Comparison of ENCODE assay signal across 1 cellular context in the genomic region with DNA sequence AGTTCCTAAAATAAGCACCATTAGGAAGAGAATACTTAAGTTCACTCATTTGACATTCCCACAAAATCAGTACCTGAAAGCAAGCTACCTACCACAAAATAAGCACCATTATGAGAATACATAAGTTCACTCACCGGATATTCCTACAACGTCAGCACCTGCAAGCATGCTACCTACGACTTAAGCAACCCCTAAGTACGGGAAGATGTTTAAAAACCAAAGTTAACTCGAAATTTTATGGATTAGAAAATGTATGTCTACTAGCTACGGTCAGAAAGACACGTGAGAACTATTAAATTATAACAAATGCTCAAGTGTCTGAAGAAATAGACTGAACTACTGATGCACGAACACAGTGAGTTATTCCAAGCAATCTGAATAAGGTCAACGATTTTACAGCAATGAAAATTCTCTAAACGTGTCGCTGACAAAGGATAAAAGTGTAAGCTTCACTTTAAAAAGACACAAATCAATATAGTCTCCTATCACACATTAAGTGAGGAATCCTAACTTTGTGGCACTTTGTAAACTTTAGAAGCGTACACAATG.
TF ChIP-seq lines count a peak whose summit lies in the region.

No MANE protein-coding gene starts in this region.

TF ChIP-seq in HepG2, 621 proteins besides CTCF, POLR2A, EP300 and RAD21:
- TF ChIP-seq KMT2B (CRISPR knock-in tag; IDR thresholded peaks at IDR 0.05) (0 out of 2 replicates have a peak, but pooled peaks have one; percentile 16), BRD4 (CRISPR knock-in tag; IDR thresholded peaks at IDR 0.05) (no peak), HDAC1 (CRISPR knock-in tag; IDR thresholded peaks at IDR 0.05) (peak; percentile 10; the same call in 1 of the 2 replicates), MAFK (conservative IDR thresholded peaks at IDR 0.05 in 1 of 2, IDR thresholded peaks at IDR 0.05 in 1 of 2; ENCODE audit: low read length in 2 of 2) (0 out of 4 replicates have a peak, but pooled peaks of 1 of the 2 experiments have one; percentile 5), ZNF792 (CRISPR knock-in tag; IDR thresholded peaks at IDR 0.05) (0 out of 2 replicates have a peak, but pooled peaks have one; percentile 41), NCOA5 (CRISPR knock-in tag; IDR thresholded peaks at IDR 0.05) (0 out of 2 replicates have a peak, but pooled peaks have one; percentile 61), PLRG1 (conservative IDR thresholded peaks at IDR 0.05) (no peak), GATAD1 (CRISPR knock-in tag; IDR thresholded peaks at IDR 0.05) (peak; percentile 13; the same call in 1 of the 2 replicates), KAT8 (CRISPR knock-in tag; IDR thresholded peaks at IDR 0.05) (peak; percentile 21; the same call in 1 of the 2 replicates), GABPA (IDR thresholded peaks at IDR 0.05; ENCODE audit: low read depth, low read length) (no peak), GABPA (CRISPR knock-in tag; IDR thresholded peaks at IDR 0.05; ENCODE audit: low read depth) (no peak), MXI1 (IDR thresholded peaks at IDR 0.05; ENCODE audit: borderline replicate concordance, low read depth, low read length) (no peak), HHEX (CRISPR knock-in tag; IDR thresholded peaks at IDR 0.05) (no peak), HOXD1 (CRISPR knock-in tag; IDR thresholded peaks at IDR 0.05) (no peak), ATF1 (CRISPR knock-in tag; IDR thresholded peaks at IDR 0.05) (0 out of 2 replicates have a peak, but pooled peaks have one; percentile 10), ASH2L (IDR thresholded peaks at IDR 0.05; ENCODE audit: insufficient read length, low read depth, low read length) (peak; percentile 45), SETDB1 (CRISPR knock-in tag; IDR thresholded peaks at IDR 0.05; ENCODE audit: borderline replicate concordance) (0 out of 2 replicates have a peak, but pooled peaks have one; percentile 56), ZNF234 (CRISPR knock-in tag; conservative IDR thresholded peaks at IDR 0.05) (peak; percentile 64), MED1 (CRISPR knock-in tag; IDR thresholded peaks at IDR 0.05) (0 out of 2 replicates have a peak, but pooled peaks have one; percentile 22), NR2C2 (CRISPR knock-in tag; IDR thresholded peaks at IDR 0.05; ENCODE audit: borderline replicate concordance) (0 out of 2 replicates have a peak, but pooled peaks have one; percentile 36), ZMAT3 (CRISPR knock-in tag; conservative IDR thresholded peaks at IDR 0.05) (peak; percentile 49; the same call in 1 of the 2 replicates), STAT5B (CRISPR knock-in tag; IDR thresholded peaks at IDR 0.05) (no peak), PPARG (CRISPR knock-in tag; conservative IDR thresholded peaks at IDR 0.05) (0 out of 2 replicates have a peak, but pooled peaks have one; percentile 30), MEF2D (CRISPR knock-in tag; IDR thresholded peaks at IDR 0.05) (peak; percentile 28; the same call in 1 of the 2 replicates), ZNF607 (CRISPR knock-in tag; IDR thresholded peaks at IDR 0.05; ENCODE audit: borderline replicate concordance) (0 out of 2 replicates have a peak, but pooled peaks have one; percentile 52)
- TF ChIP-seq, protein P1, sequence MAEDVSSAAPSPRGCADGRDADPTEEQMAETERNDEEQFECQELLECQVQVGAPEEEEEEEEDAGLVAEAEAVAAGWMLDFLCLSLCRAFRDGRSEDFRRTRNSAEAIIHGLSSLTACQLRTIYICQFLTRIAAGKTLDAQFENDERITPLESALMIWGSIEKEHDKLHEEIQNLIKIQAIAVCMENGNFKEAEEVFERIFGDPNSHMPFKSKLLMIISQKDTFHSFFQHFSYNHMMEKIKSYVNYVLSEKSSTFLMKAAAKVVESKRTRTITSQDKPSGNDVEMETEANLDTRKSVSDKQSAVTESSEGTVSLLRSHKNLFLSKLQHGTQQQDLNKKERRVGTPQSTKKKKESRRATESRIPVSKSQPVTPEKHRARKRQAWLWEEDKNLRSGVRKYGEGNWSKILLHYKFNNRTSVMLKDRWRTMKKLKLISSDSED (CRISPR knock-in tag; IDR thresholded peaks at IDR 0.05): no peak
- TF ChIP-seq, protein P2, sequence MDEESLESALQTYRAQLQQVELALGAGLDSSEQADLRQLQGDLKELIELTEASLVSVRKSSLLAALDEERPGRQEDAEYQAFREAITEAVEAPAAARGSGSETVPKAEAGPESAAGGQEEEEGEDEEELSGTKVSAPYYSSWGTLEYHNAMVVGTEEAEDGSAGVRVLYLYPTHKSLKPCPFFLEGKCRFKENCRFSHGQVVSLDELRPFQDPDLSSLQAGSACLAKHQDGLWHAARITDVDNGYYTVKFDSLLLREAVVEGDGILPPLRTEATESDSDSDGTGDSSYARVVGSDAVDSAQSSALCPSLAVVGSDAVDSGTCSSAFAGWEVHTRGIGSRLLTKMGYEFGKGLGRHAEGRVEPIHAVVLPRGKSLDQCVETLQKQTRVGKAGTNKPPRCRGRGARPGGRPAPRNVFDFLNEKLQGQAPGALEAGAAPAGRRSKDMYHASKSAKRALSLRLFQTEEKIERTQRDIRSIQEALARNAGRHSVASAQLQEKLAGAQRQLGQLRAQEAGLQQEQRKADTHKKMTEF (CRISPR knock-in tag; IDR thresholded peaks at IDR 0.05): peak; percentile 6; the same call in 1 of the 2 replicates
- TF ChIP-seq, protein P3, sequence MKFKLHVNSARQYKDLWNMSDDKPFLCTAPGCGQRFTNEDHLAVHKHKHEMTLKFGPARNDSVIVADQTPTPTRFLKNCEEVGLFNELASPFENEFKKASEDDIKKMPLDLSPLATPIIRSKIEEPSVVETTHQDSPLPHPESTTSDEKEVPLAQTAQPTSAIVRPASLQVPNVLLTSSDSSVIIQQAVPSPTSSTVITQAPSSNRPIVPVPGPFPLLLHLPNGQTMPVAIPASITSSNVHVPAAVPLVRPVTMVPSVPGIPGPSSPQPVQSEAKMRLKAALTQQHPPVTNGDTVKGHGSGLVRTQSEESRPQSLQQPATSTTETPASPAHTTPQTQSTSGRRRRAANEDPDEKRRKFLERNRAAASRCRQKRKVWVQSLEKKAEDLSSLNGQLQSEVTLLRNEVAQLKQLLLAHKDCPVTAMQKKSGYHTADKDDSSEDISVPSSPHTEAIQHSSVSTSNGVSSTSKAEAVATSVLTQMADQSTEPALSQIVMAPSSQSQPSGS (CRISPR knock-in tag; IDR thresholded peaks at IDR 0.05): 0 out of 2 replicates have a peak, but pooled peaks have one; percentile 16
- TF ChIP-seq, protein P4, sequence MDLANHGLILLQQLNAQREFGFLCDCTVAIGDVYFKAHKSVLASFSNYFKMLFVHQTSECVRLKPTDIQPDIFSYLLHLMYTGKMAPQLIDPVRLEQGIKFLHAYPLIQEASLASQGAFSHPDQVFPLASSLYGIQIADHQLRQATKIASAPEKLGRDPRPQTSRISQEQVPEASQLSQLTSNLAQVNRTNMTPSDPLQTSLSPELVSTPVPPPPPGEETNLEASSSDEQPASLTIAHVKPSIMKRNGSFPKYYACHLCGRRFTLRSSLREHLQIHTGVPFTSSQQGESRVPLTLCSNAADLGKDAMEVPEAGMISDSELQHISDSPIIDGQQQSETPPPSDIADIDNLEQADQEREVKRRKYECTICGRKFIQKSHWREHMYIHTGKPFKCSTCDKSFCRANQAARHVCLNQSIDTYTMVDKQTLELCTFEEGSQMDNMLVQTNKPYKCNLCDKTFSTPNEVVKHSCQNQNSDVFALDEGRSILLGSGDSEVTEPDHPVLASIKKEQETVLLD (CRISPR knock-in tag; IDR thresholded peaks at IDR 0.05; ENCODE audit: low read depth): 0 out of 2 replicates have a peak, but pooled peaks have one; percentile 8
- TF ChIP-seq, protein P5, sequence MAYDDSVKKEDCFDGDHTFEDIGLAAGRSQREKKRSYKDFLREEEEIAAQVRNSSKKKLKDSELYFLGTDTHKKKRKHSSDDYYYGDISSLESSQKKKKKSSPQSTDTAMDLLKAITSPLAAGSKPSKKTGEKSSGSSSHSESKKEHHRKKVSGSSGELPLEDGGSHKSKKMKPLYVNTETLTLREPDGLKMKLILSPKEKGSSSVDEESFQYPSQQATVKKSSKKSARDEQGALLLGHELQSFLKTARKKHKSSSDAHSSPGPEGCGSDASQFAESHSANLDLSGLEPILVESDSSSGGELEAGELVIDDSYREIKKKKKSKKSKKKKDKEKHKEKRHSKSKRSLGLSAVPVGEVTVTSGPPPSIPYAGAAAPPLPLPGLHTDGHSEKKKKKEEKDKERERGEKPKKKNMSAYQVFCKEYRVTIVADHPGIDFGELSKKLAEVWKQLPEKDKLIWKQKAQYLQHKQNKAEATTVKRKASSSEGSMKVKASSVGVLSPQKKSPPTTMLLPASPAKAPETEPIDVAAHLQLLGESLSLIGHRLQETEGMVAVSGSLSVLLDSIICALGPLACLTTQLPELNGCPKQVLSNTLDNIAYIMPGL (CRISPR knock-in tag; IDR thresholded peaks at IDR 0.05; ENCODE audit: borderline replicate concordance in 1 of 2, low read depth in 1 of 2): peak in 1 of 2 experiments; percentile 26; a peak in 1 of 4 replicates
- TF ChIP-seq, protein P6, sequence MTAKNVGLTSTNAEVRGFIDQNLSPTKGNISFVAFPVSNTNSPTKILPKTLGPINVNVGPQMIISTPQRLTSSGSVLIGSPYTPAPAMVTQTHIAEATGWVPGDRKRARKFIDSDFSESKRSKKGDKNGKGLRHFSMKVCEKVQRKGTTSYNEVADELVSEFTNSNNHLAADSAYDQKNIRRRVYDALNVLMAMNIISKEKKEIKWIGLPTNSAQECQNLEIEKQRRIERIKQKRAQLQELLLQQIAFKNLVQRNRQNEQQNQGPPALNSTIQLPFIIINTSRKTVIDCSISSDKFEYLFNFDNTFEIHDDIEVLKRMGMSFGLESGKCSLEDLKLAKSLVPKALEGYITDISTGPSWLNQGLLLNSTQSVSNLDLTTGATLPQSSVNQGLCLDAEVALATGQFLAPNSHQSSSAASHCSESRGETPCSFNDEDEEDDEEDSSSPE (CRISPR knock-in tag; IDR thresholded peaks at IDR 0.05): peak; percentile 28; the same call in 1 of the 2 replicates
- TF ChIP-seq, protein P7, sequence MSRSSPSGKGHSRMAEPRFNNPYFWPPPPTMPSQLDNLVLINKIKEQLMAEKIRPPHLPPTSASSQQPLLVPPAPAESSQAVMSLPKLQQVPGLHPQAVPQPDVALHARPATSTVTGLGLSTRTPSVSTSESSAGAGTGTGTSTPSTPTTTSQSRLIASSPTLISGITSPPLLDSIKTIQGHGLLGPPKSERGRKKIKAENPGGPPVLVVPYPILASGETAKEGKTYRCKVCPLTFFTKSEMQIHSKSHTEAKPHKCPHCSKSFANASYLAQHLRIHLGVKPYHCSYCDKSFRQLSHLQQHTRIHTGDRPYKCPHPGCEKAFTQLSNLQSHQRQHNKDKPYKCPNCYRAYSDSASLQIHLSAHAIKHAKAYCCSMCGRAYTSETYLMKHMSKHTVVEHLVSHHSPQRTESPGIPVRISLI (CRISPR knock-in tag; IDR thresholded peaks at IDR 0.05; ENCODE audit: borderline replicate concordance): no peak
